Comparison of ENCODE assay signal across 13 cellular contexts in the genomic region with DNA sequence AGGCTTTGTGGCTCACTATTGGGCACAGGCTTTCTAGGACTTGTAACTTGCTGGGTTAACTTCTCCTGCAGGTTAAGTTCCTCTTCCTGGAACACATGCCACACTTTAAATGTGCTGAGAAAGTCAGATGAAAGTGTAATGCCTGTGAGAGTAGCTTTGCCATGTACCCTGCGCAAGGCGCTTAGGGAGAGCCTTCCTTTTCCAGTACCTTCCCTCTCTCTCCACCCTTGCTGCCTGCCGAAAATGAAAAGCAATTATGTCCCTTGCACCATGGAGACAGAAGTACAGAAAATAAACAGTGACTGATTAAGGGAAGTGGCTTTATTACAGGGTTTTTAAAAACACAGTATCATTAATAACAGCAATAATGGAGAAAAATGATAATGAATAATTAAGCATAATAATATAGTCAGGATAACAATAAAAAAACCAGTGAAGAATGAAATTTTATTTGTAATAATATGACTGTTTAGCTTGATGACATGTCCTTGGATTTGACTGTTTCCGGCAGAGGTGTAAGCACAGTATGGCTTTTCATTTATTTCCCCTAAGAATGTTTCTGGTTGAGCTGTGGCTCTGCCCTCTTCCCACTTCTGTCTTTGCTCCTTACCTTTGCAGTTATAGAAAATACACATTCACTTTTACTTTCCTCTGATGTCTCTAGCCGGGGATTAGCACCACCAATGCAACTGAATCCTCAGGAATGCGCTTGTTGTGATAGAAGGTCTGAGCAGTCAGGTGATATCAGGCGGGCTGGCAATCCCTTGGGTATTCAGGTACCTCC.
DNase-seq lines count a peak whose midpoint lies in the region; ATAC-seq, FAIRE-seq and TF ChIP-seq lines count a peak whose summit lies in the region.
"Had no signal": no experiment of that assay in that cellular context is flagged by ENCODE, and none has a peak within 500 bp of the region (broad histone marks: within the 10 kb centered on the region; RNA-seq: fewer than 3 reads in every experiment).

No MANE protein-coding gene starts in this region.

- H2AFZ ChIP-seq in K562 (ENCODE audit: low read depth, low read length) = peak overlapping the region; percentile 54

- peaks cover 9% of the 10 kb centered on the region for H3K36me3 Mint-ChIP-seq in mesothelial cell of epicardium
- peaks cover 0 to 4% (median 0%) of the 10 kb centered on the region in 3 donors for H3K36me3 Mint-ChIP-seq in naive thymus-derived CD8-positive, alpha-beta T cell
- no peaks in the 10 kb centered on the region for H3K36me3 Mint-ChIP-seq in activated T-cell treated with anti-CD3 and anti-CD28 coated beads, Interleukin-2, amount 50 U/mL, for 72 hours (ENCODE audit: insufficient read depth in 2 of 2)

- FAIRE-seq in K562 (lab: Jason Lieb, UNC) = peak; percentile 55

- TF ChIP-seq EP300 in K562 (IDR thresholded peaks at IDR 0.05; ENCODE audit: low read length) = no peak

- TF ChIP-seq POLR2A in K562 (conservative IDR thresholded peaks at IDR 0.05) = no peak

- H3K4me1 Mint-ChIP-seq in mesothelial cell of epicardium = peaks cover 21% of the 10 kb centered on the region
- peaks cover 0 to 8% (median 0%) of the 10 kb centered on the region in 4 donors for H3K4me1 Mint-ChIP-seq in naive thymus-derived CD8-positive, alpha-beta T cell
- no peaks in the 10 kb centered on the region for H3K4me1 Mint-ChIP-seq in activated T-cell treated with anti-CD3 and anti-CD28 coated beads, Interleukin-2, amount 50 U/mL, for 72 hours (ENCODE audit: low read depth)

- TF ChIP-seq RAD21 in K562 (CRISPR knock-in tag; conservative IDR thresholded peaks at IDR 0.05 in 1 of 2, IDR thresholded peaks at IDR 0.05 in 1 of 2) = no peak

- H3K27me3 ChIP-seq in K562 (ENCODE audit: control insufficient read depth in 2 of 2, insufficient read depth in 2 of 2, low read length in 2 of 2) = no peaks in the 10 kb centered on the region
- H3K27me3 ChIP-seq: adrenal gland, tibial artery had no signal

- peaks cover 25% of the 10 kb centered on the region for H3K9me3 Mint-ChIP-seq in mesothelial cell of epicardium
- peaks cover 0 to 11% (median 2%) of the 10 kb centered on the region in 9 donors for H3K9me3 Mint-ChIP-seq in naive thymus-derived CD8-positive, alpha-beta T cell
- peaks cover 2% of the 10 kb centered on the region in 2 donors for H3K9me3 Mint-ChIP-seq in activated T-cell treated with anti-CD3 and anti-CD28 coated beads, Interleukin-2, amount 50 U/mL, for 72 hours

- H3K27me3 Mint-ChIP-seq in mesothelial cell of epicardium (ENCODE audit: low read depth) = no peaks in the 10 kb centered on the region
- peaks cover 0 to 11% (median 2%) of the 10 kb centered on the region in 5 donors for H3K27me3 Mint-ChIP-seq in naive thymus-derived CD8-positive, alpha-beta T cell
- H3K27me3 Mint-ChIP-seq in activated T-cell treated with anti-CD3 and anti-CD28 coated beads, Interleukin-2, amount 50 U/mL, for 72 hours (ENCODE audit: low read depth) = no peaks in the 10 kb centered on the region

- 74% methylated on average over 7 of the region's 7 CpGs for WGBS in K562 (ENCODE audit: insufficient coverage, low coverage, missing lambda C conversion rate)

- H3K36me3 ChIP-seq in K562 (ENCODE audit: control insufficient read depth, insufficient read depth, low read length) = no peaks in the 10 kb centered on the region
- H3K36me3 ChIP-seq: adrenal gland, tibial artery had no signal

- no peak overlapping the region for H3K27ac ChIP-seq in K562 (ENCODE audit: extremely low read depth, low read depth, low read length)
- H3K27ac ChIP-seq: adrenal gland, tibial artery had no signal

- POLR2A ChIA-PET in K562 (lab: Yijun Ruan, JAX) = interaction anchor here (0.5 kb wide), 1 partner anchor 25 kb away, joined by 3 read pairs; no protein-coding TSS in a partner anchor
- POLR2A ChIA-PET in naive thymus-derived CD8-positive, alpha-beta T cell (lab: Charles Lee) = no interaction called here

- H3K4me1 ChIP-seq in K562 (replicated peaks in 1 of 2; ENCODE audit: control insufficient read depth in 2 of 2, insufficient read depth in 2 of 2, low read length in 2 of 2) = no peaks in the 10 kb centered on the region; a peak in 1 of 5 replicates
- H3K4me1 ChIP-seq: adrenal gland had no signal

- no peak overlapping the region for H3K4me3 ChIP-seq in K562
- H3K4me3 ChIP-seq: adrenal gland, tibial artery had no signal

- H3K27ac Mint-ChIP-seq in mesothelial cell of epicardium = peak overlapping the region; percentile 67
- H3K27ac Mint-ChIP-seq in naive thymus-derived CD8-positive, alpha-beta T cell = no peak overlapping the region
- H3K27ac Mint-ChIP-seq in activated T-cell treated with anti-CD3 and anti-CD28 coated beads, Interleukin-2, amount 50 U/mL, for 72 hours = no peak overlapping the region
- H3K27ac Mint-ChIP-seq: T-helper 17 cell had no signal

- peak; percentile 69 for ATAC-seq in GM18909 (IDR thresholded peaks at IDR 0.05; ENCODE audit: poor library complexity, unreplicated experiment)
- peak; percentile 43 for ATAC-seq in HG03378 (IDR thresholded peaks at IDR 0.05; ENCODE audit: unreplicated experiment)
- no peak; the same call in 2 of the 3 replicates for ATAC-seq in K562
- ATAC-seq in naive thymus-derived CD8-positive, alpha-beta T cell = no peak
- ATAC-seq in activated T-cell treated with anti-CD3 and anti-CD28 coated beads, Interleukin-2, amount 50 U/mL, for 72 hours (replicated peaks in 1 of 2) = no peak
- ATAC-seq in GM18502 (IDR thresholded peaks at IDR 0.05; ENCODE audit: poor library complexity, unreplicated experiment) = no peak
- ATAC-seq in HG03139 (IDR thresholded peaks at IDR 0.05; ENCODE audit: unreplicated experiment) = no peak
- ATAC-seq: T-helper 17 cell had no signal

- no peak overlapping the region for H3K9ac ChIP-seq in K562 (ENCODE audit: insufficient read depth in 1 of 2, low read depth in 2 of 2, low read length in 2 of 2)

- H3K4me2 ChIP-seq in K562 (ENCODE audit: insufficient read depth, low read length) = no peak overlapping the region

- intact Hi-C loops in K562 (cut with micrococcal nuclease) = no loop called here

- H3K9me1 ChIP-seq in K562 (ENCODE audit: control insufficient read depth, insufficient read depth, low read length) = no peaks in the 10 kb centered on the region

- BruUV-seq in K562 (replicated peaks; lab: Mats Ljungman, UMichigan) = no TSS peak

- no peaks in the 10 kb centered on the region for H3K79me2 ChIP-seq in K562 (ENCODE audit: control insufficient read depth, insufficient read depth, low read length)

- in situ Hi-C loops in K562 (cut with MboI) = no loop called here

- DNase-seq in K562 (ENCODE audit: extremely low read depth in 1 of 4, low spot score in 3 of 4) (no peak), mesothelial cell of epicardium (ENCODE audit: low spot score in 2 of 2, unreplicated experiment in 2 of 2) (no peak)
- no peak for DNase-seq in naive thymus-derived CD8-positive, alpha-beta T cell
- no peak for DNase-seq in activated T-cell treated with anti-CD3 and anti-CD28 coated beads, Interleukin-2, amount 50 U/mL, for 72 hours
- DNase-seq: glutamatergic neuron; stimulated activated CD4-positive, alpha-beta T cell treated with anti-CD3 and anti-CD28 coated beads, Interleukin-12 subunit alpha, Interleukin-12 subunit beta, amount 100 ng/mL, for 4 hours; T-helper 17 cell; tibial artery had no signal

- CTCF ChIA-PET in K562 (lab: Yijun Ruan, JAX; ENCODE audit: low intra/inter-chr PET ratio) = no interaction called here

- peaks cover 2% of the 10 kb centered on the region; the same call in 1 of the 2 replicates for H3K9me3 ChIP-seq in K562 (replicated peaks; ENCODE audit: control insufficient read depth, insufficient read depth, low read depth, low read length)
- H3K9me3 ChIP-seq: adrenal gland had no signal

- no peak for TF ChIP-seq CTCF in K562 (IDR thresholded peaks at IDR 0.05 in 2 of 3, conservative IDR thresholded peaks at IDR 0.05 in 1 of 3; ENCODE audit: insufficient read depth in 2 of 3, low read depth in 1 of 3, low read length in 3 of 3)
- no peak for TF ChIP-seq CTCF in mesothelial cell of epicardium (IDR thresholded peaks at IDR 0.05; ENCODE audit: unreplicated experiment)

- H3K4me3 Mint-ChIP-seq in mesothelial cell of epicardium = no peak overlapping the region
- no peak overlapping the region for H3K4me3 Mint-ChIP-seq in naive thymus-derived CD8-positive, alpha-beta T cell
- no peak overlapping the region for H3K4me3 Mint-ChIP-seq in activated T-cell treated with anti-CD3 and anti-CD28 coated beads, Interleukin-2, amount 50 U/mL, for 72 hours
- H3K4me3 Mint-ChIP-seq: T-helper 17 cell had no signal

- no peaks in the 10 kb centered on the region for H4K20me1 ChIP-seq in K562 (replicated peaks; ENCODE audit: control insufficient read depth, insufficient read depth, low read length)

TF ChIP-seq in K562, 482 proteins besides CTCF, POLR2A, EP300 and RAD21 (continues in another document):
- TF ChIP-seq, protein P1, sequence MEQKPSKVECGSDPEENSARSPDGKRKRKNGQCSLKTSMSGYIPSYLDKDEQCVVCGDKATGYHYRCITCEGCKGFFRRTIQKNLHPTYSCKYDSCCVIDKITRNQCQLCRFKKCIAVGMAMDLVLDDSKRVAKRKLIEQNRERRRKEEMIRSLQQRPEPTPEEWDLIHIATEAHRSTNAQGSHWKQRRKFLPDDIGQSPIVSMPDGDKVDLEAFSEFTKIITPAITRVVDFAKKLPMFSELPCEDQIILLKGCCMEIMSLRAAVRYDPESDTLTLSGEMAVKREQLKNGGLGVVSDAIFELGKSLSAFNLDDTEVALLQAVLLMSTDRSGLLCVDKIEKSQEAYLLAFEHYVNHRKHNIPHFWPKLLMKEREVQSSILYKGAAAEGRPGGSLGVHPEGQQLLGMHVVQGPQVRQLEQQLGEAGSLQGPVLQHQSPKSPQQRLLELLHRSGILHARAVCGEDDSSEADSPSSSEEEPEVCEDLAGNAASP (IDR thresholded peaks at IDR 0.05) = no peak
- TF ChIP-seq CCAR2 (IDR thresholded peaks at IDR 0.05; ENCODE audit: low read depth, low read length) (no peak), CTBP1 (IDR thresholded peaks at IDR 0.05; ENCODE audit: borderline replicate concordance) (no peak), ZNF239 (CRISPR knock-in tag; IDR thresholded peaks at IDR 0.05) (no peak), SMARCA5 (IDR thresholded peaks at IDR 0.05) (no peak), SMARCE1 (IDR thresholded peaks at IDR 0.05) (no peak), HDAC6 (IDR thresholded peaks at IDR 0.05; ENCODE audit: low read depth, low read length) (no peak), TRIM24 (IDR thresholded peaks at IDR 0.05) (no peak)

Comparison
In these comparisons a context has a peak if more than half of its experiments do, and no peak if none do; other contexts are left out.
1. ATAC-seq: peak in GM18909 (single experiment) and HG03378 (single experiment); none in K562 (single experiment), naive thymus-derived CD8-positive, alpha-beta T cell (0 of 2), activated T-cell treated with anti-CD3 and anti-CD28 coated beads, Interleukin-2, amount 50 U/mL, for 72 hours (0 of 2), GM18502 (single experiment) and HG03139 (single experiment).